In the genomic region with DNA sequence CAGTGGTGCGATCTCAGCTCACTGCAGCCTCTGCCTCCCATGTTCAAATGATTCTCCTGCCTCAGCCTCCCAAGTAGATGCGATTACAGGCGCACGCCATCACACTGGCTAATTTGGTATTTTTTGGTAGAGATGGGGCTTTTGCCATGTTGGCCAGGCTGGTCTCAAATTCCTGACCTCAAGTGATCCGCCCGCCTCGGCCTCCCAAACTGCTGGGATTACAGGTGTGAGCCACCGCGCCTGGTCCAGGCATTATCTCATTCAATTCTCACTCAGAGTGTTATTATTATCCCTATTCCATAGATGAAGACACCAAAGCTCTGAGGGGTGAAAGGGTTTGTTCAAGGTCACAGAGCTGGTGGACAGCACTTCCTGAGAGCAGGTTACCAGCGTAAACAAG, we compare ENCODE assay signal across 6 cellular contexts.
DNase-seq lines count a peak whose midpoint lies in the region; ATAC-seq and TF ChIP-seq lines count a peak whose summit lies in the region.
"Not testable (repeated sequence)": the region's sequence is repeated elsewhere in the genome, so short reads cannot be mapped to it uniquely, and the experiment has no call there.

No MANE protein-coding gene starts in this region.

- not testable (repeated sequence) for ATAC-seq in activated CD8-positive, alpha-beta memory T cell treated with anti-CD3 and anti-CD28 coated beads, Interleukin-2, amount 10 ng/mL, durations not matched to agents 7 days and 5 days; aorta (ENCODE audit: low FRiP score)

- not testable (repeated sequence) for H3K9me3 Mint-ChIP-seq in activated CD8-positive, alpha-beta memory T cell treated with anti-CD3 and anti-CD28 coated beads, Interleukin-2, amount 10 ng/mL, durations not matched to agents 7 days and 5 days (ENCODE audit: low read depth); dendritic cell treated with granulocyte-macrophage colony-stimulating factor and Interleukin-4, amounts not matched to agents 40 ng/mL and 50 ng/mL, for 4 days

- H3K9me3 ChIP-seq in right atrium auricular region; spleen; aorta (ENCODE audit: control insufficient read depth, low read length): not testable (repeated sequence)

- not testable (repeated sequence) for TF ChIP-seq POLR2A in spleen (IDR thresholded peaks at IDR 0.05)

- not testable (repeated sequence) for H3K36me3 Mint-ChIP-seq in activated CD8-positive, alpha-beta memory T cell treated with anti-CD3 and anti-CD28 coated beads, Interleukin-2, amount 10 ng/mL, durations not matched to agents 7 days and 5 days; dendritic cell treated with granulocyte-macrophage colony-stimulating factor and Interleukin-4, amounts not matched to agents 40 ng/mL and 50 ng/mL, for 4 days (ENCODE audit: low read depth)

- not testable (repeated sequence) for H3K4me3 Mint-ChIP-seq in activated CD8-positive, alpha-beta memory T cell treated with anti-CD3 and anti-CD28 coated beads, Interleukin-2, amount 10 ng/mL, durations not matched to agents 7 days and 5 days; dendritic cell treated with granulocyte-macrophage colony-stimulating factor and Interleukin-4, amounts not matched to agents 40 ng/mL and 50 ng/mL, for 4 days

- intact Hi-C loops in dendritic cell treated with granulocyte-macrophage colony-stimulating factor and Interleukin-4, amounts not matched to agents 40 ng/mL and 50 ng/mL, for 4 days (cut with micrococcal nuclease); spleen (cut with DNase I; ENCODE audit: low total_unique reads): not testable (repeated sequence)
- intact Hi-C loops in aorta (cut with DNase I): loop anchor here in 1 of 2 donors (5.0 kb wide), 1 partner anchor 75 kb away; no protein-coding TSS in a partner anchor

- peak; percentile 16 for DNase-seq in activated CD8-positive, alpha-beta memory T cell treated with anti-CD3 and anti-CD28 coated beads, Interleukin-2, amount 10 ng/mL, durations not matched to agents 7 days and 5 days
- DNase-seq in right atrium auricular region (ENCODE audit: low spot score) (peak; percentile 46), mesenteric fat pad (ENCODE audit: low spot score) (peak; percentile 88), spleen (peak; percentile 9), aorta (peak; percentile 11 to 36)

- H3K27ac Mint-ChIP-seq in activated CD8-positive, alpha-beta memory T cell treated with anti-CD3 and anti-CD28 coated beads, Interleukin-2, amount 10 ng/mL, durations not matched to agents 7 days and 5 days: not testable (repeated sequence)
- H3K27ac Mint-ChIP-seq in dendritic cell treated with granulocyte-macrophage colony-stimulating factor and Interleukin-4, amounts not matched to agents 40 ng/mL and 50 ng/mL, for 4 days: peak overlapping the region; percentile 70

- H3K4me1 ChIP-seq in right atrium auricular region (peaks cover 0 to 20% of the 10 kb centered on the region in 2 donors), spleen (peaks cover 12 to 33% (median 23%) of the 10 kb centered on the region in 6 donors)
- H3K4me1 ChIP-seq in aorta (ENCODE audit: control insufficient read depth in 1 of 2, insufficient read depth in 2 of 2, low read length in 2 of 2): not testable (repeated sequence)

- peaks cover 34% of the 10 kb centered on the region for H3K27me3 Mint-ChIP-seq in activated CD8-positive, alpha-beta memory T cell treated with anti-CD3 and anti-CD28 coated beads, Interleukin-2, amount 10 ng/mL, durations not matched to agents 7 days and 5 days
- H3K27me3 Mint-ChIP-seq in dendritic cell treated with granulocyte-macrophage colony-stimulating factor and Interleukin-4, amounts not matched to agents 40 ng/mL and 50 ng/mL, for 4 days: peaks cover 44% of the 10 kb centered on the region

- H3K27ac ChIP-seq in right atrium auricular region; aorta (ENCODE audit: low read depth in 1 of 2, low read length in 2 of 2): not testable (repeated sequence)
- peak overlapping the region in 7 of 8 donors; percentile 42 to 75 (median 63) for H3K27ac ChIP-seq in spleen

- 91 to 96% (median 93%) methylated on average over 10 of the region's 10 CpGs for WGBS in spleen, 5 donors
- whole genome bisulfite sequencing in aorta, 2 donors: 95 to 97% methylated on average over 10 of the region's 10 CpGs

- H3K27me3 ChIP-seq in right atrium auricular region: peaks cover 0 to 19% of the 10 kb centered on the region in 2 donors
- H3K27me3 ChIP-seq in spleen (replicated peaks in 1 of 7): peaks cover 0 to 37% (median 22%) of the 10 kb centered on the region in 7 donors
- H3K27me3 ChIP-seq in aorta (ENCODE audit: control insufficient read depth in 1 of 2, insufficient read depth in 2 of 2, low read length in 1 of 2): not testable (repeated sequence)

- H3K4me3 ChIP-seq in right atrium auricular region; spleen; aorta (ENCODE audit: low read length in 2 of 2): not testable (repeated sequence)

- peaks cover 14% of the 10 kb centered on the region for H3K4me1 Mint-ChIP-seq in activated CD8-positive, alpha-beta memory T cell treated with anti-CD3 and anti-CD28 coated beads, Interleukin-2, amount 10 ng/mL, durations not matched to agents 7 days and 5 days
- peaks cover 39% of the 10 kb centered on the region for H3K4me1 Mint-ChIP-seq in dendritic cell treated with granulocyte-macrophage colony-stimulating factor and Interleukin-4, amounts not matched to agents 40 ng/mL and 50 ng/mL, for 4 days (ENCODE audit: low read depth)

- H3K36me3 ChIP-seq in right atrium auricular region; spleen; aorta (ENCODE audit: control insufficient read depth in 1 of 2, insufficient read depth in 2 of 2, low read length in 1 of 2): not testable (repeated sequence)

- not testable (repeated sequence) for TF ChIP-seq CTCF in right atrium auricular region (IDR thresholded peaks at IDR 0.05); spleen (IDR thresholded peaks at IDR 0.05 in 8 of 11, conservative IDR thresholded peaks at IDR 0.05 in 3 of 11)

- CTCF ChIA-PET in activated CD8-positive, alpha-beta memory T cell treated with anti-CD3 and anti-CD28 coated beads, Interleukin-2, amount 10 ng/mL, durations not matched to agents 7 days and 5 days (lab: Charles Lee): interaction anchor here (2.9 to 14.2 kb wide), 8 partner anchors 12 to 83 kb away, joined by 22 to 609 read pairs (median 53); no protein-coding TSS in a partner anchor

Comparison
In these comparisons a context has a peak if more than half of its experiments do, and no peak if none do; other contexts are left out.
1. DNase-seq: peak in every context shown above with its lines; median percentile 88 in mesenteric fat pad; 46 in right atrium auricular region; 24 in aorta; 16 in activated CD8-positive, alpha-beta memory T cell treated with anti-CD3 and anti-CD28 coated beads, Interleukin-2, amount 10 ng/mL, durations not matched to agents 7 days and 5 days; 9 in spleen.